In genomic region chr22:42090596-42091445, GRCh38 we compare ENCODE assay signal across 1 cellular context.
A peak's percentile ranks its signal among the peaks of the same experiment; 100 is the strongest.
TF ChIP-seq lines count a peak whose summit lies in the region.

TSS of gene NDUFA6 (minus strand) at chr22:42090772. CDS start at chr22:42090744, 28 bp downstream.

TF ChIP-seq in HCT116, 20 proteins besides CTCF, POLR2A, EP300 and RAD21 (continued from another document):
- TF ChIP-seq ZNF274 (IDR thresholded peaks at IDR 0.05; ENCODE audit: low read depth, low read length) (no peak), SRF (IDR thresholded peaks at IDR 0.05; ENCODE audit: low read depth) (no peak), YY1 (IDR thresholded peaks at IDR 0.05; ENCODE audit: extremely low read depth, insufficient replicate concordance, low read depth, low read length) (peak; percentile 91), ZBTB33 (IDR thresholded peaks at IDR 0.05; ENCODE audit: extremely low read depth, insufficient replicate concordance, low read length) (no peak), EZH2 (IDR thresholded peaks at IDR 0.05) (no peak), MAX (IDR thresholded peaks at IDR 0.05) (peak; percentile 77; the same call in 1 of the 2 replicates), ATF3 (IDR thresholded peaks at IDR 0.05) (no peak), CBX3 (IDR thresholded peaks at IDR 0.05; ENCODE audit: low read depth) (no peak)
